ENCODE assay signal across 1 cellular context in genomic region chr15:74837482-74837881, GRCh38.
TF ChIP-seq lines count a peak whose summit lies in the region.

No MANE protein-coding gene starts in this region.

TF ChIP-seq in GM12878, 131 proteins besides CTCF, POLR2A, EP300 and RAD21:
- no peak for TF ChIP-seq NFYA (IDR thresholded peaks at IDR 0.05; ENCODE audit: borderline replicate concordance, low read depth, low read length)
- TF ChIP-seq MEF2A (IDR thresholded peaks at IDR 0.05; ENCODE audit: insufficient read depth, low read depth, low read length) = no peak
- TF ChIP-seq CEBPB (IDR thresholded peaks at IDR 0.05; ENCODE audit: borderline replicate concordance in 1 of 2, low read depth in 2 of 2, low read length in 2 of 2) = no peak
- no peak for TF ChIP-seq MXI1 (IDR thresholded peaks at IDR 0.05; ENCODE audit: low read depth, low read length)
- TF ChIP-seq CREB1 (IDR thresholded peaks at IDR 0.05; ENCODE audit: low read depth) = no peak
